In the genomic region with DNA sequence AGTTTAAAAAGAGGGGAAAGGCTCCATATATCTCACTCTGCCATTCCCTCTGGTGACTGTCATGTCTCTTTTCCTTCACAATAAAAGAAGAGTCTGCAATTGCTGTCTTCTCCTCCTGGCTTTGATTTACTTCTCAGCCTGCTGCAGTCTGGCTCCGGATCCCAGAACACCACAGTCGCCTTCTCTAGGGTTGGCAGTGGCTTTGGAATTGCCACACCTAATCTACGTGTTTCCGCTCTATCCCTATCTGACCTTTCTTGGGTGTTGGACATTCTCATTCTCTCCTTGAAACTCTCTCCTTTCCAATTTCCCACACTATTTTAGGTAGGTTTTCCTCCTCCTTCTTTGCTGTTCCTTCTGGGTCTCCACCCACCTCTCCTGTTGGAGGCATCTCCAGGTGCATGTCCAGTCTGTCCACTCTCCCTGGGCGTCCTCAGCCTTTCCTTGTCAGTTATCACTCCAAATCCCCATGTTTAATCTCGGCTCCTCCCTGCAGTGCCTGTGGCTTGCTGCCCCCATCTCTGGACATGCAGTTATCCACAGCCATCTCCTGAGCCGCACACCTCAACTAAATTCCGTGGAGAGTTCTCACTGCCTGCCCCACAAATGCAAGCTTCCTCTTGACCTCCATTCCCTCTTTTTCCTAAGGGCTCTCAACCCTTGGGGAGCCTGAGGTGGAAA, we compare ENCODE assay signal across 8 cellular contexts.
"Had no signal": no experiment of that assay in that cellular context is flagged by ENCODE, and none has a peak within 500 bp of the region (broad histone marks: within the 10 kb centered on the region; RNA-seq: fewer than 3 reads in every experiment).

No MANE protein-coding gene starts in this region.

- H3K27ac ChIP-seq: spleen had no signal

- H3K27me3 ChIP-seq: tibial nerve had no signal

- H3K9me3 ChIP-seq: spleen, tibial nerve had no signal

- H3K4me1 ChIP-seq: spleen had no signal

- H3K4me3 ChIP-seq: spleen, tibial nerve had no signal

- H3K36me3 ChIP-seq: spleen, tibial nerve had no signal

- DNase-seq: activated CD4-positive, alpha-beta T cell treated with anti-CD3 and anti-CD28 coated beads, Interleukin-2, amount 50 U/mL, for 1 hour; cerebellar nuclear complex; dermis blood vessel endothelial cell; glutamatergic neuron; spleen; stimulated activated CD4-positive, alpha-beta T cell treated with anti-CD3 and anti-CD28 coated beads, Interleukin-2, amount 100 ng/mL, for 24 hours; stimulated activated naive B cell treated with anti-CD40 and anti-IgM and Interleukin-4, amounts not matched to agents 10 μg/mL and 1 μg/mL and 100 μg/mL, for 72 hours had no signal
